10 cellular contexts compared by ENCODE assay signal in the genomic region with DNA sequence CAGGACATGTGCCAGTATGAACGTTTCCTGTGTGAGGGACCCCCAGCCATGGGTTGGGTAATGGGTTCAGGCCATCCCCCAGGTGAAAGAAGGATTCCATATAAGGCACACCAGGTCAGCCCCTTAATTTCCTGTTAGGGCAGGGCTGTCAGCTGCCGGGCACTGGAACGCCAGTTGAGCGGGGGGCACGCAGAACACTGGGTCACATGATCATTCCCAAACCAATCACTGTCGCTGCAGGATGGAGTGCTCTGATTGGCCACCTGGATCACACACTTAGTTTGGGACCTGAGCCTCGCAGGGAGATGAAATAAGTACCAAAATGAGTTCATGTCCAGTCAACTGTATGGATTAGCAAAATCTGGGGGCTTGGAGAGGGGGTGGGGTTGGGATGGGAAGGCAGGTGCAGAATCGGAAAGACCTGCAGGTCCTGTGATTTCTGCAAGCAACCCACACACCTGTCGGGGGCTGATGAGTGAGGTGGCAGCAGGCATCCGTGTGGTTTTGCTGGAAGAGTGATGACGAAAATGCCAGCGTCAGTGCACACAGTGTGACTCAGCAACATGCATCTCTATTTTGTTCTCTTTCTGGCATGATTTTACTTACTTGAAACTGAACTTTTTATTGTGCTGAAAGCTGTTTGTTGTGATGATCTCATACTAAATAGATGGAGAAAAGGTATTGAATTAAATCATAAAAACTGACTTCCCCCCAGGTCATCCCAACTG. TPM values are rescaled to one million over a fixed set of nuclear protein-coding genes. Genes with fewer than 3 reads are reported as not detected.
DNase-seq lines count a peak whose midpoint lies in the region; ATAC-seq, FAIRE-seq and TF ChIP-seq lines count a peak whose summit lies in the region.
"Had no signal": no experiment of that assay in that cellular context is flagged by ENCODE, and none has a peak within 500 bp of the region (broad histone marks: within the 10 kb centered on the region; RNA-seq: fewer than 3 reads in every experiment).

No MANE protein-coding gene starts in this region.

- H3K4me3 Mint-ChIP-seq in activated T-cell treated with anti-CD3 and anti-CD28 coated beads, Interleukin-2, amount 50 U/mL, for 4 hours: no peak overlapping the region
- no peak overlapping the region for H3K4me3 Mint-ChIP-seq in effector memory CD8-positive, alpha-beta T cell
- H3K4me3 Mint-ChIP-seq: T-helper 1 cell treated with Interleukin-12 subunit alpha and Interleukin-12 subunit beta and Interleukin-4 antibody, amounts not matched to agents 30 μg/mL and 1 μg/mL, for 36 hours had no signal

- no peak for TF ChIP-seq CTCF in retinal pigment epithelial cell (conservative IDR thresholded peaks at IDR 0.05; ENCODE audit: low read depth, low read length)

- no peak for FAIRE-seq in GM19239 (lab: Jason Lieb, UNC)

- H3K27ac Mint-ChIP-seq in effector memory CD8-positive, alpha-beta T cell: no peak overlapping the region
- H3K27ac Mint-ChIP-seq: T-helper 1 cell treated with Interleukin-12 subunit alpha and Interleukin-12 subunit beta and Interleukin-4 antibody, amounts not matched to agents 30 μg/mL and 1 μg/mL, for 36 hours had no signal

- H3K9me3 Mint-ChIP-seq in activated T-cell treated with anti-CD3 and anti-CD28 coated beads, Interleukin-2, amount 50 U/mL, for 4 hours: no peaks in the 10 kb centered on the region
- H3K9me3 Mint-ChIP-seq in effector memory CD8-positive, alpha-beta T cell: no peaks in the 10 kb centered on the region
- H3K9me3 Mint-ChIP-seq: T-helper 1 cell treated with Interleukin-12 subunit alpha and Interleukin-12 subunit beta and Interleukin-4 antibody, amounts not matched to agents 30 μg/mL and 1 μg/mL, for 36 hours had no signal

- H3K4me3 ChIP-seq in retinal pigment epithelial cell (ENCODE audit: low read length): no peak overlapping the region
- H3K4me3 ChIP-seq: stomach had no signal

- no peak for DNase-seq in activated T-cell treated with anti-CD3 and anti-CD28 coated beads, Interleukin-2, amount 50 U/mL, for 4 hours
- DNase-seq in activated T-cell treated with anti-CD3 and anti-CD28 coated beads for 4 hours: no peak
- DNase-seq in NAMALWA (ENCODE audit: low spot score): peak; percentile 11
- DNase-seq in effector memory CD8-positive, alpha-beta T cell: no peak
- DNase-seq in retinal pigment epithelial cell (ENCODE audit: low read depth): peak; percentile 61
- DNase-seq in OCI-M1 (lab: John Stamatoyannopoulos, UW): no peak
- DNase-seq in GM19239 (ENCODE audit: insufficient read length, low spot score): no peak
- DNase-seq in Ammon's horn (ENCODE audit: low spot score): no peak
- DNase-seq: stomach had no signal

- peak; percentile 18 to 74 for ATAC-seq in activated T-cell treated with anti-CD3 and anti-CD28 coated beads, Interleukin-2, amount 50 U/mL, for 4 hours
- ATAC-seq in effector memory CD8-positive, alpha-beta T cell (replicated peaks): peak; percentile 82

- H3K27me3 Mint-ChIP-seq in activated T-cell treated with anti-CD3 and anti-CD28 coated beads, Interleukin-2, amount 50 U/mL, for 4 hours (ENCODE audit: low read depth): peaks cover 40% of the 10 kb centered on the region
- H3K27me3 Mint-ChIP-seq in effector memory CD8-positive, alpha-beta T cell: peaks cover 34 to 57% of the 10 kb centered on the region in 2 donors

- H3K36me3 Mint-ChIP-seq in activated T-cell treated with anti-CD3 and anti-CD28 coated beads, Interleukin-2, amount 50 U/mL, for 4 hours (ENCODE audit: insufficient read depth): no peaks in the 10 kb centered on the region
- peaks cover 3% of the 10 kb centered on the region for H3K36me3 Mint-ChIP-seq in effector memory CD8-positive, alpha-beta T cell (ENCODE audit: insufficient read depth)

- peaks cover 3% of the 10 kb centered on the region for H3K4me1 Mint-ChIP-seq in activated T-cell treated with anti-CD3 and anti-CD28 coated beads, Interleukin-2, amount 50 U/mL, for 4 hours (ENCODE audit: low read depth)
- peaks cover 9 to 17% of the 10 kb centered on the region in 2 donors for H3K4me1 Mint-ChIP-seq in effector memory CD8-positive, alpha-beta T cell (ENCODE audit: low read depth in 2 of 2)

RNA-seq across cellular contexts. Expression of gene RNF212, which starts 32.2 kb away (rescaled TPM):
- 1 to 10 TPM in 1 of 3 donors, under 1 TPM in 2; 0.79 to 2.9 (median 0.84) TPM for total RNA-seq in activated T-cell treated with anti-CD3 and anti-CD28 coated beads, Interleukin-2, amount 50 U/mL, for 4 hours

Comparison
In these comparisons a context has a peak if more than half of its experiments do, and no peak if none do; other contexts are left out.
1. DNase-seq: peak in NAMALWA (single experiment) and retinal pigment epithelial cell (single experiment); none in activated T-cell treated with anti-CD3 and anti-CD28 coated beads, Interleukin-2, amount 50 U/mL, for 4 hours (single experiment), activated T-cell treated with anti-CD3 and anti-CD28 coated beads for 4 hours (single experiment), effector memory CD8-positive, alpha-beta T cell (0 of 3), OCI-M1 (single experiment), GM19239 (single experiment) and Ammon's horn (single experiment).